In genomic region chr12:126369487-126370463, GRCh38 we compare ENCODE assay signal across 20 cellular contexts.
DNase-seq lines count a peak whose midpoint lies in the region; ATAC-seq, FAIRE-seq and TF ChIP-seq lines count a peak whose summit lies in the region.
"Had no signal": no experiment of that assay in that cellular context is flagged by ENCODE, and none has a peak within 500 bp of the region (broad histone marks: within the 10 kb centered on the region; RNA-seq: fewer than 3 reads in every experiment).

No MANE protein-coding gene starts in this region.

- H3K9me3 Mint-ChIP-seq in T-cell: peaks cover 0 to 11% (median 4%) of the 10 kb centered on the region in 3 donors

- 66% methylated on average over 3 of the region's 3 CpGs for WGBS in HUES64

- peaks cover 11% of the 10 kb centered on the region for H3K4me1 ChIP-seq in HUES64 (ENCODE audit: insufficient read depth, low read length)
- H3K4me1 ChIP-seq: BE2C had no signal

- CTCF ChIA-PET in T-cell (lab: Charles Lee) (interaction anchor here in 1 of 2 donors (0.6 kb wide), 1 partner anchor 638 kb away, joined by 4 read pairs; no protein-coding TSS in a partner anchor), GM10248 (lab: Yijun Ruan, JAX) (interaction anchor here (2.1 kb wide), 1 partner anchor 15 kb away, joined by 5 read pairs; no protein-coding TSS in a partner anchor)

- H3K9me3 ChIP-seq in HUES64 (ENCODE audit: insufficient read depth, low read depth, low read length): no peaks in the 10 kb centered on the region
- H3K9me3 ChIP-seq: BE2C had no signal

- H3K27ac Mint-ChIP-seq in T-cell: no peak overlapping the region
- H3K27ac Mint-ChIP-seq: memory B cell had no signal

- H3K9ac ChIP-seq in HUES64 (ENCODE audit: low read depth, low read length): no peak overlapping the region

- H3K36me3 ChIP-seq in HUES64 (ENCODE audit: insufficient read depth, low read length) (no peaks in the 10 kb centered on the region), bronchial epithelial cell (ENCODE audit: control insufficient read depth, insufficient read depth, low read length) (no peaks in the 10 kb centered on the region)
- H3K36me3 ChIP-seq: BE2C had no signal

- H3K27me3 ChIP-seq in HUES64 (ENCODE audit: insufficient read depth, low read length) (no peaks in the 10 kb centered on the region), bronchial epithelial cell (ENCODE audit: control insufficient read depth, insufficient read depth, low read length) (no peaks in the 10 kb centered on the region)
- H3K27me3 ChIP-seq: BE2C had no signal

- no peaks in the 10 kb centered on the region for H3K36me3 Mint-ChIP-seq in T-cell
- H3K36me3 Mint-ChIP-seq: memory B cell had no signal

- DNase-seq in AG08395 (ENCODE audit: low spot score) (peak; percentile 68), bronchial epithelial cell (ENCODE audit: low read depth) (peak; percentile 21), kidney tubule cell (ENCODE audit: low spot score) (peak; percentile 13), T-cell (no peak), GM10248 (ENCODE audit: extremely low spot score) (no peak)
- DNase-seq in activated naive CD4-positive, alpha-beta T cell (lab: John Stamatoyannopoulos, UW): no peak
- DNase-seq: activated naive CD4-positive, alpha-beta T cell treated with anti-CD3 and anti-CD28 coated beads, Interleukin-2, amount 50 U/mL, for 16 hours; BE2C; cerebellar nuclear complex; KBM-7; NCI-H1436; NCI-H446; OCI-M1; stimulated activated CD4-positive, alpha-beta T cell treated with anti-CD3 and anti-CD28 coated beads, Interleukin-12 subunit alpha, Interleukin-12 subunit beta, amount 100 ng/mL, for 4 hours had no signal

- no peak overlapping the region for H3K4me3 Mint-ChIP-seq in T-cell
- H3K4me3 Mint-ChIP-seq: memory B cell had no signal

- H3K4me3 ChIP-seq in HUES64 (ENCODE audit: low read length): no peak overlapping the region
- no peak overlapping the region for H3K4me3 ChIP-seq in bronchial epithelial cell (ENCODE audit: low read depth, low read length)

- ATAC-seq in T-cell (replicated peaks in 1 of 4): no peak
- no peak for ATAC-seq in HG02571 (IDR thresholded peaks at IDR 0.05; ENCODE audit: unreplicated experiment)

- FAIRE-seq in bronchial epithelial cell (lab: Jason Lieb, UNC): no peak
- FAIRE-seq: GM12892, GM19239 had no signal

- H3K27ac ChIP-seq in HUES64 (ENCODE audit: low read depth, low read length): peak overlapping the region; percentile 48
- H3K27ac ChIP-seq: epithelial cell of prostate had no signal

- no peaks in the 10 kb centered on the region for H3K27me3 Mint-ChIP-seq in T-cell
- H3K27me3 Mint-ChIP-seq: memory B cell had no signal

- TF ChIP-seq CTCF in bronchial epithelial cell (IDR thresholded peaks at IDR 0.05; ENCODE audit: insufficient read depth, low read length, severe bottlenecking): no peak
- no peak for TF ChIP-seq CTCF in GM10248 (IDR thresholded peaks at IDR 0.05; ENCODE audit: control extremely low read depth, extremely low read depth, low read depth, missing control alignments)

- no peaks in the 10 kb centered on the region for H3K4me1 Mint-ChIP-seq in T-cell
- H3K4me1 Mint-ChIP-seq: memory B cell had no signal

- POLR2A ChIA-PET in T-cell (lab: Charles Lee) (no interaction called here), GM10248 (lab: Yijun Ruan, JAX) (no interaction called here)

Comparison
In these comparisons a context has a peak if more than half of its experiments do, and no peak if none do; other contexts are left out.
1. DNase-seq: peak in AG08395 (single experiment), bronchial epithelial cell (single experiment) and kidney tubule cell (single experiment); none in T-cell (0 of 34), activated naive CD4-positive, alpha-beta T cell (0 of 4) and GM10248 (single experiment).